8 cellular contexts compared by ENCODE assay signal in the genomic region with DNA sequence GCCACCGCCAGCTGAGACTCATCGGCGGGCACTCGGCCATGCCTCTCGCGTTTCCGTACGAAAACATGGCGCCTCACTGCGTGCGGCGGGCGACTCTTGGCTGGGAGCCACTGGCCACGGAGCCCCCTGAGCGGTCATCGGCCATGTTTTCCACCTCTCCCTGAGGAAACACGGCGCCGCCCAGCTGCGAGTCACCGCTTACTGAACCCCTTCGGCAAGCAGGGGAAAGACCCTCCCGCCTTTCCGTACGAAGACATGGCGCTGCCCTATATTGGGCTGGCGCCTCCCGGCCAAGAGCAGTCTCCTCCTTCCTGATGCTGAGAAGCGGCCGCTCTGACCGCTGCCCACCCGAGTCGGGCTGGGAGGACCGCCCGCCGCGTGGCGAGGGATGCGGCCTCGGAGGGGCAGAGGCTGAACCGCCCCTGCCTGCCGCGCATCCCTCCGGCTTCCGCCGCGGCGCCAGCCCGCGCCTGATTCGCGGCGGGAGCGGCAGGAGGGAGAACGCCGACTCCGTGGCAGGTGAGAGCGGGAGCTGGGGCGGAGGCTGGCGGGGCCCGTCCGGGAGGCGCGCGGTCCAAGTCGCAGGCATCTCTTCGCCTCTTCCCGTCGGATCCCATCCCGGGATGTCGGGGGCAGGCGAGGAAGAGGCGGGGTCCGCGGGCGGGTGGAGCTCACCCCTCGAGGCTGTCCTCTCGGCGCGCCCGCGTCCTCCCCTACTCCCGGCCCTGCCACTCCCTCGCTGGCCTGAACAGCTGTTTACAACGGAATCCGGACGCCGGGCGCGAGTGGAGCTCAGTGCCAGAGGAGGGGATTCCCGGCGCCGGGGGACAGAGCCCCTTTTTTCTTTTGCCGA. TPM values are rescaled to one million over a fixed set of nuclear protein-coding genes. Genes with fewer than 3 reads are reported as not detected.
DNase-seq lines count a peak whose midpoint lies in the region; ATAC-seq and TF ChIP-seq lines count a peak whose summit lies in the region.

A gene with protein sequence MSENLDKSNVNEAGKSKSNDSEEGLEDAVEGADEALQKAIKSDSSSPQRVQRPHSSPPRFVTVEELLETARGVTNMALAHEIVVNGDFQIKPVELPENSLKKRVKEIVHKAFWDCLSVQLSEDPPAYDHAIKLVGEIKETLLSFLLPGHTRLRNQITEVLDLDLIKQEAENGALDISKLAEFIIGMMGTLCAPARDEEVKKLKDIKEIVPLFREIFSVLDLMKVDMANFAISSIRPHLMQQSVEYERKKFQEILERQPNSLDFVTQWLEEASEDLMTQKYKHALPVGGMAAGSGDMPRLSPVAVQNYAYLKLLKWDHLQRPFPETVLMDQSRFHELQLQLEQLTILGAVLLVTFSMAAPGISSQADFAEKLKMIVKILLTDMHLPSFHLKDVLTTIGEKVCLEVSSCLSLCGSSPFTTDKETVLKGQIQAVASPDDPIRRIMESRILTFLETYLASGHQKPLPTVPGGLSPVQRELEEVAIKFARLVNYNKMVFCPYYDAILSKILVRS (plus strand): TSS at position 299 of the 853 bp plus-strand sequence. CDS start 4,202 bp downstream, outside the sequence.

- H3K9me3 Mint-ChIP-seq in IgD-negative memory B cell: no peaks in the 10 kb centered on the region

- TF ChIP-seq CTCF in esophagus squamous epithelium (IDR thresholded peaks at IDR 0.05): no peak

- H3K27ac ChIP-seq in esophagus squamous epithelium: peak within 1 kb of the TSS; percentile 98 to 100 (median 98)
- peak within 1 kb of the TSS; percentile 90 for H3K27ac ChIP-seq in muscle layer of duodenum (ENCODE audit: low read length)

- H3K27ac Mint-ChIP-seq in IgD-negative memory B cell: peak within 1 kb of the TSS; percentile 86 to 99 (median 95)

- peaks cover 6% of the 10 kb centered on the region for H3K27me3 Mint-ChIP-seq in IgD-negative memory B cell

- peak in 2 of 4 donors; percentile 77 to 81 for TF ChIP-seq POLR2A in esophagus squamous epithelium (IDR thresholded peaks at IDR 0.05)

- peaks cover 11 to 13% (median 12%) of the 10 kb centered on the region in 3 donors for H3K4me1 Mint-ChIP-seq in IgD-negative memory B cell

- WGBS in esophagus squamous epithelium, 2 donors: 0% methylated on average over 6 to 10 of the region's 94 CpGs

- peak; percentile 70 for ATAC-seq in GM21619 (IDR thresholded peaks at IDR 0.05; ENCODE audit: unreplicated experiment)

- peak; percentile 48 for DNase-seq in DMS53 treated with DMSO at 0.1 percent for 48 hours (lab: John Stamatoyannopoulos, UW; ENCODE audit: unreplicated experiment)
- DNase-seq in activated T-cell treated with anti-CD3 and anti-CD28 coated beads, Interleukin-2, amount 50 U/mL, for 48 hours: peak; percentile 87 to 88
- peak; percentile 84 for DNase-seq in esophagus squamous epithelium (lab: John Stamatoyannopoulos, UW)
- DNase-seq in stimulated activated CD8-positive, alpha-beta memory T cell treated with anti-CD3 and anti-CD28 coated beads, Interleukin-7, amount 100 ng/mL, for 48 hours (ENCODE audit: extremely low read depth in 1 of 2, low read depth in 1 of 2): peak; percentile 44 to 77

- H3K4me3 Mint-ChIP-seq in IgD-negative memory B cell: peak within 1 kb of the TSS; percentile 93 to 98 (median 97)

- H3K36me3 ChIP-seq in esophagus squamous epithelium (peaks cover 0 to 10% (median 0%) of the 10 kb centered on the region in 3 donors), muscle layer of duodenum (ENCODE audit: control insufficient read depth in 1 of 2, insufficient read depth in 2 of 2, low read length in 2 of 2) (peaks cover 5 to 14% of the 10 kb centered on the region in 2 donors)

- H3K27me3 ChIP-seq in esophagus squamous epithelium: no peaks in the 10 kb centered on the region
- no peaks in the 10 kb centered on the region for H3K27me3 ChIP-seq in muscle layer of duodenum (ENCODE audit: low read depth, low read length)

- H3K4me1 ChIP-seq in esophagus squamous epithelium (peaks cover 0 to 53% (median 16%) of the 10 kb centered on the region in 3 donors), muscle layer of duodenum (ENCODE audit: control insufficient read depth in 1 of 2, insufficient read depth in 2 of 2, low read length in 2 of 2) (peaks cover 6 to 9% of the 10 kb centered on the region in 2 donors)

- H3K9me3 ChIP-seq in esophagus squamous epithelium: no peaks in the 10 kb centered on the region
- no peaks in the 10 kb centered on the region for H3K9me3 ChIP-seq in muscle layer of duodenum (ENCODE audit: control insufficient read depth in 1 of 2, low read length in 2 of 2)

- intact Hi-C loops in esophagus squamous epithelium (cut with DNase I): no loop called here

- peak within 1 kb of the TSS; percentile 84 to 96 (median 91) for H3K4me3 ChIP-seq in esophagus squamous epithelium
- peak within 1 kb of the TSS; percentile 75 to 90 for H3K4me3 ChIP-seq in muscle layer of duodenum (ENCODE audit: low read depth in 1 of 2, low read length in 2 of 2)

- no peaks in the 10 kb centered on the region for H3K36me3 Mint-ChIP-seq in IgD-negative memory B cell

TF ChIP-seq in PFSK-1, 5 proteins besides CTCF, POLR2A, EP300 and RAD21:
- peak; percentile 33 for TF ChIP-seq FOXP2 (optimal IDR thresholded peaks at IDR 0.05; ENCODE audit: borderline replicate concordance, extremely low read depth, extremely low read length, insufficient read depth)
- peak; percentile 97; the same call in 1 of the 2 replicates for TF ChIP-seq SIN3A (IDR thresholded peaks at IDR 0.05; ENCODE audit: borderline replicate concordance, insufficient read depth, low read length)
- TF ChIP-seq, protein P1, sequence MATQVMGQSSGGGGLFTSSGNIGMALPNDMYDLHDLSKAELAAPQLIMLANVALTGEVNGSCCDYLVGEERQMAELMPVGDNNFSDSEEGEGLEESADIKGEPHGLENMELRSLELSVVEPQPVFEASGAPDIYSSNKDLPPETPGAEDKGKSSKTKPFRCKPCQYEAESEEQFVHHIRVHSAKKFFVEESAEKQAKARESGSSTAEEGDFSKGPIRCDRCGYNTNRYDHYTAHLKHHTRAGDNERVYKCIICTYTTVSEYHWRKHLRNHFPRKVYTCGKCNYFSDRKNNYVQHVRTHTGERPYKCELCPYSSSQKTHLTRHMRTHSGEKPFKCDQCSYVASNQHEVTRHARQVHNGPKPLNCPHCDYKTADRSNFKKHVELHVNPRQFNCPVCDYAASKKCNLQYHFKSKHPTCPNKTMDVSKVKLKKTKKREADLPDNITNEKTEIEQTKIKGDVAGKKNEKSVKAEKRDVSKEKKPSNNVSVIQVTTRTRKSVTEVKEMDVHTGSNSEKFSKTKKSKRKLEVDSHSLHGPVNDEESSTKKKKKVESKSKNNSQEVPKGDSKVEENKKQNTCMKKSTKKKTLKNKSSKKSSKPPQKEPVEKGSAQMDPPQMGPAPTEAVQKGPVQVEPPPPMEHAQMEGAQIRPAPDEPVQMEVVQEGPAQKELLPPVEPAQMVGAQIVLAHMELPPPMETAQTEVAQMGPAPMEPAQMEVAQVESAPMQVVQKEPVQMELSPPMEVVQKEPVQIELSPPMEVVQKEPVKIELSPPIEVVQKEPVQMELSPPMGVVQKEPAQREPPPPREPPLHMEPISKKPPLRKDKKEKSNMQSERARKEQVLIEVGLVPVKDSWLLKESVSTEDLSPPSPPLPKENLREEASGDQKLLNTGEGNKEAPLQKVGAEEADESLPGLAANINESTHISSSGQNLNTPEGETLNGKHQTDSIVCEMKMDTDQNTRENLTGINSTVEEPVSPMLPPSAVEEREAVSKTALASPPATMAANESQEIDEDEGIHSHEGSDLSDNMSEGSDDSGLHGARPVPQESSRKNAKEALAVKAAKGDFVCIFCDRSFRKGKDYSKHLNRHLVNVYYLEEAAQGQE (IDR thresholded peaks at IDR 0.05; ENCODE audit: insufficient read depth in 1 of 2, low read depth in 2 of 2, low read length in 2 of 2): no peak

RNA-seq across cellular contexts. Expression of the gene that starts here (rescaled TPM):
- 6.6 TPM for polyA plus RNA-seq in IgD-negative memory B cell
- 5.3 TPM for polyA plus RNA-seq in PFSK-1 (2012; ENCODE audit: insufficient read length, low read depth)
- 10 to 100 TPM; 15.0 to 31.8 (median 17.7) TPM for total RNA-seq in esophagus squamous epithelium

Comparison
In these comparisons a context has a peak if more than half of its experiments do, and no peak if none do; other contexts are left out.
1. Peak in every context shown above with its lines: DNase-seq, ATAC-seq, H3K4me3 ChIP-seq and H3K27ac ChIP-seq.